Comparison of ENCODE assay signal across 23 cellular contexts in genomic region chr5:116734717-116735072, GRCh38.
A peak's percentile ranks its signal among the peaks of the same experiment; 100 is the strongest.
DNase-seq lines count a peak whose midpoint lies in the region; ATAC-seq, FAIRE-seq and TF ChIP-seq lines count a peak whose summit lies in the region.
"Had no signal": no experiment of that assay in that cellular context is flagged by ENCODE, and none has a peak within 500 bp of the region (broad histone marks: within the 10 kb centered on the region; RNA-seq: fewer than 3 reads in every experiment).

No MANE protein-coding gene starts in this region.

- 88% methylated on average over 1 of the region's 1 CpG; no CpG with 5 or more reads in 1 of the 2 experiments for WGBS in H1 (ENCODE audit: extremely low coverage in 1 of 2, insufficient coverage in 1 of 2, insufficient read length in 1 of 2, insufficient replicate concordance in 2 of 2, low coverage in 1 of 2, low lambda C conversion rate in 2 of 2, missing lambda C conversion rate in 1 of 2), 2 experiments

- no peak overlapping the region for H3K9ac ChIP-seq in H1 (replicated peaks in 1 of 4; ENCODE audit: extremely low read depth in 1 of 4, low read depth in 3 of 4, low read length in 3 of 4)
- H3K9ac ChIP-seq: BLaER1, neural progenitor cell had no signal

- no peaks in the 10 kb centered on the region for H3K9me3 Mint-ChIP-seq in mesothelial cell of epicardium
- H3K9me3 Mint-ChIP-seq in stimulated activated memory B cell treated with anti-CD40 and anti-IgM and Interleukin-4, amounts not matched to agents 10 μg/mL and 1 μg/mL and 100 μg/mL, for 72 hours = no peaks in the 10 kb centered on the region
- H3K9me3 Mint-ChIP-seq: activated naive CD4-positive, alpha-beta T cell treated with anti-CD3 and anti-CD28 coated beads, Interleukin-2, amount 50 U/mL, for 72 hours; T-helper 2 cell treated with Interferon-gamma antibody and Interleukin-4, amounts not matched to agents 5 μg/mL and 100 μg/mL, for 36 hours had no signal

- CTCF ChIA-PET in H1 (lab: Charles Lee; ENCODE audit: partially characterized antibody) = interaction anchor here (0.5 to 0.9 kb wide), 2 partner anchors 16 to 203 kb away, joined by 3 to 4 read pairs; no protein-coding TSS in a partner anchor

- no peaks in the 10 kb centered on the region; the same call in 1 of the 2 replicates for H3K23me2 ChIP-seq in H1 (ENCODE audit: low read depth, low read length)

- DNase-seq in NCI-H446 treated with DMSO at 0.1 percent for 48 hours (lab: John Stamatoyannopoulos, UW) = peak; percentile 83
- DNase-seq in H1 (ENCODE audit: low read depth in 1 of 2, low spot score in 2 of 2) = no peak
- no peak for DNase-seq in mesothelial cell of epicardium (ENCODE audit: low spot score in 2 of 2, unreplicated experiment in 2 of 2)
- no peak for DNase-seq in NCI-H524 treated with DMSO at 0.1 percent for 48 hours (lab: John Stamatoyannopoulos, UW)
- no peak for DNase-seq in germinal center (ENCODE audit: low spot score)
- DNase-seq: activated CD8-positive, alpha-beta T cell treated with anti-CD3 and anti-CD28 coated beads, Interleukin-2, amount 10 ng/mL, durations not matched to agents 7 days and 5 days; activated effector memory CD4-positive, alpha-beta T cell treated with Interleukin-2 at 50 U/mL for 16 hours; Karpas-422; kidney glomerular epithelial cell; mammary epithelial cell; NCI-H2029; right lobe of liver; SIG-M5; stimulated activated CD4-positive, alpha-beta T cell treated with anti-CD3 and anti-CD28 coated beads, Interleukin-2, amount 100 ng/mL, for 48 hours had no signal

- no peaks in the 10 kb centered on the region for H4K20me1 ChIP-seq in H1 (replicated peaks in 1 of 2; ENCODE audit: control insufficient read depth in 1 of 2, insufficient read depth in 2 of 2, low read length in 2 of 2)
- H4K20me1 ChIP-seq: BLaER1 had no signal

- no peak overlapping the region for H3K23ac ChIP-seq in H1 (ENCODE audit: insufficient read length)

- H3K79me2 ChIP-seq in H1 (ENCODE audit: control insufficient read depth in 1 of 2, insufficient read depth in 2 of 2, low read length in 2 of 2) = no peaks in the 10 kb centered on the region

- peak overlapping the region; percentile 89; the same call in 1 of the 2 replicates for H2AFZ ChIP-seq in H1 (ENCODE audit: low read length)

- H3K4me1 Mint-ChIP-seq in mesothelial cell of epicardium = peaks cover 35% of the 10 kb centered on the region
- no peaks in the 10 kb centered on the region for H3K4me1 Mint-ChIP-seq in stimulated activated memory B cell treated with anti-CD40 and anti-IgM and Interleukin-4, amounts not matched to agents 10 μg/mL and 1 μg/mL and 100 μg/mL, for 72 hours

- ATAC-seq in stimulated activated memory B cell treated with anti-CD40 and anti-IgM and Interleukin-4, amounts not matched to agents 10 μg/mL and 1 μg/mL and 100 μg/mL, for 72 hours = peak; percentile 49
- no peak for ATAC-seq in HG02840 (IDR thresholded peaks at IDR 0.05; ENCODE audit: low FRiP score, unreplicated experiment)
- ATAC-seq: activated CD8-positive, alpha-beta T cell treated with anti-CD3 and anti-CD28 coated beads, Interleukin-2, amount 10 ng/mL, durations not matched to agents 7 days and 5 days; activated naive CD4-positive, alpha-beta T cell treated with anti-CD3 and anti-CD28 coated beads, Interleukin-2, amount 50 U/mL, for 72 hours; Panc1; right lobe of liver had no signal

- H4K5ac ChIP-seq in H1 (ENCODE audit: insufficient read length, low read depth, low read length) = no peak overlapping the region

- H3K27me3 Mint-ChIP-seq in mesothelial cell of epicardium (ENCODE audit: low read depth) = no peaks in the 10 kb centered on the region
- peaks cover 7% of the 10 kb centered on the region for H3K27me3 Mint-ChIP-seq in stimulated activated memory B cell treated with anti-CD40 and anti-IgM and Interleukin-4, amounts not matched to agents 10 μg/mL and 1 μg/mL and 100 μg/mL, for 72 hours

- H3K18ac ChIP-seq in H1 (ENCODE audit: extremely low read depth, low read length) = peak overlapping the region; percentile 34

- no peak overlapping the region for H3K27ac ChIP-seq in H1 (ENCODE audit: low read depth, low read length)
- H3K27ac ChIP-seq: BLaER1, neural progenitor cell, right lobe of liver had no signal

- H3K27me3 ChIP-seq in H1 (replicated peaks in 1 of 4; ENCODE audit: control insufficient read depth in 3 of 4, extremely low read depth in 1 of 4, insufficient read depth in 3 of 4, low read length in 3 of 4) = peaks cover 0 to 2% (median 0%) of the 10 kb centered on the region in 4 experiments; a peak in 1 of 7 replicates
- H3K27me3 ChIP-seq: BLaER1, neural progenitor cell, right lobe of liver had no signal

- H2BK120ac ChIP-seq in H1 (replicated peaks; ENCODE audit: low read depth, low read length) = peak overlapping the region; percentile 4

- H3K4ac ChIP-seq in H1 (replicated peaks; ENCODE audit: insufficient read length, low read depth, low read length) = no peak overlapping the region

- no peak overlapping the region for H3K56ac ChIP-seq in H1 (replicated peaks; ENCODE audit: insufficient read length, low read depth, low read length)

- H3K4me3 ChIP-seq in H1 (ENCODE audit: extremely low read depth in 1 of 4, insufficient read depth in 2 of 4, low read depth in 3 of 4, low read length in 4 of 4) = no peak overlapping the region
- H3K4me3 ChIP-seq: BLaER1, neural progenitor cell, right lobe of liver had no signal

- POLR2A ChIA-PET in H1 (lab: Charles Lee; ENCODE audit: partially characterized antibody) = no interaction called here

- no peaks in the 10 kb centered on the region for H3K36me3 Mint-ChIP-seq in mesothelial cell of epicardium
- H3K36me3 Mint-ChIP-seq in stimulated activated memory B cell treated with anti-CD40 and anti-IgM and Interleukin-4, amounts not matched to agents 10 μg/mL and 1 μg/mL and 100 μg/mL, for 72 hours = no peaks in the 10 kb centered on the region
- H3K36me3 Mint-ChIP-seq: activated naive CD4-positive, alpha-beta T cell treated with anti-CD3 and anti-CD28 coated beads, Interleukin-2, amount 50 U/mL, for 72 hours; neural progenitor cell had no signal

- H2AK5ac ChIP-seq in H1 (ENCODE audit: low read depth, low read length) = no peak overlapping the region; the same call in 1 of the 2 replicates

- no peaks in the 10 kb centered on the region for H3K36me3 ChIP-seq in H1 (ENCODE audit: control insufficient read depth in 2 of 4, insufficient read depth in 4 of 4, low read length in 3 of 4)
- H3K36me3 ChIP-seq: BLaER1, neural progenitor cell, right lobe of liver had no signal

- H3K27ac Mint-ChIP-seq in mesothelial cell of epicardium = peak overlapping the region; percentile 68
- H3K27ac Mint-ChIP-seq in stimulated activated memory B cell treated with anti-CD40 and anti-IgM and Interleukin-4, amounts not matched to agents 10 μg/mL and 1 μg/mL and 100 μg/mL, for 72 hours = no peak overlapping the region
- H3K27ac Mint-ChIP-seq: activated CD8-positive, alpha-beta T cell treated with anti-CD3 and anti-CD28 coated beads, Interleukin-2, amount 10 ng/mL, durations not matched to agents 7 days and 5 days; activated naive CD4-positive, alpha-beta T cell treated with anti-CD3 and anti-CD28 coated beads, Interleukin-2, amount 50 U/mL, for 72 hours; T-helper 2 cell treated with Interferon-gamma antibody and Interleukin-4, amounts not matched to agents 5 μg/mL and 100 μg/mL, for 36 hours; type B pancreatic cell had no signal

- TF ChIP-seq CTCF in H1 (IDR thresholded peaks at IDR 0.05; ENCODE audit: control extremely low read depth in 1 of 3, insufficient read depth in 1 of 3, low read depth in 1 of 3, low read length in 3 of 3) = no peak
- TF ChIP-seq CTCF in mesothelial cell of epicardium (IDR thresholded peaks at IDR 0.05; ENCODE audit: unreplicated experiment) = no peak

- TF ChIP-seq POLR2A in H1 (IDR thresholded peaks at IDR 0.05; ENCODE audit: control extremely low read depth in 1 of 2, low read depth in 2 of 2, low read length in 2 of 2) = no peak

- peaks cover 0 to 14% (median 6%) of the 10 kb centered on the region in 4 experiments; a peak in 4 of 7 replicates for H3K4me1 ChIP-seq in H1 (replicated peaks in 1 of 4; ENCODE audit: control insufficient read depth in 3 of 4, insufficient read depth in 4 of 4, low read length in 3 of 4)
- H3K4me1 ChIP-seq: right lobe of liver had no signal

- no peak overlapping the region for H4K8ac ChIP-seq in H1 (ENCODE audit: extremely low read depth, insufficient read depth, low read length)

- TF ChIP-seq RAD21 in H1 (IDR thresholded peaks at IDR 0.05 in 1 of 2, conservative IDR thresholded peaks at IDR 0.05 in 1 of 2; ENCODE audit: low read depth in 2 of 2, low read length in 2 of 2) = no peak

- H3K9me3 ChIP-seq in H1 (ENCODE audit: insufficient read depth in 2 of 2, low read depth in 1 of 2, low read length in 1 of 2) = no peaks in the 10 kb centered on the region
- H3K9me3 ChIP-seq: BLaER1, right lobe of liver had no signal

- H3K79me1 ChIP-seq in H1 (ENCODE audit: low read depth, low read length) = no peaks in the 10 kb centered on the region

- 0 out of 2 replicates have a peak overlapping the region, but pooled peaks have one; percentile 84 for H2BK15ac ChIP-seq in H1 (ENCODE audit: low read length)

- TF ChIP-seq EP300 in H1 (IDR thresholded peaks at IDR 0.05; ENCODE audit: borderline replicate concordance in 1 of 2, low read depth in 2 of 2, low read length in 2 of 2) = no peak

- H2BK5ac ChIP-seq in H1 (ENCODE audit: low read depth, low read length) = 0 out of 2 replicates have a peak overlapping the region, but pooled peaks have one; percentile 50

- H2BK12ac ChIP-seq in H1 (ENCODE audit: low read depth, low read length) = peak overlapping the region; percentile 52; the same call in 1 of the 2 replicates

- H3K14ac ChIP-seq in H1 (ENCODE audit: insufficient read length) = no peak overlapping the region

- H4K91ac ChIP-seq in H1 (replicated peaks; ENCODE audit: insufficient read length, low read length) = peak overlapping the region; percentile 3

- no peak overlapping the region for H3K4me3 Mint-ChIP-seq in mesothelial cell of epicardium
- H3K4me3 Mint-ChIP-seq in stimulated activated memory B cell treated with anti-CD40 and anti-IgM and Interleukin-4, amounts not matched to agents 10 μg/mL and 1 μg/mL and 100 μg/mL, for 72 hours = no peak overlapping the region
- H3K4me3 Mint-ChIP-seq: activated CD8-positive, alpha-beta T cell treated with anti-CD3 and anti-CD28 coated beads, Interleukin-2, amount 10 ng/mL, durations not matched to agents 7 days and 5 days; neural progenitor cell; T-helper 2 cell treated with Interferon-gamma antibody and Interleukin-4, amounts not matched to agents 5 μg/mL and 100 μg/mL, for 36 hours; type B pancreatic cell had no signal

- no peak for FAIRE-seq in H1 (lab: Jason Lieb, UNC)
- FAIRE-seq: G401.6 had no signal

- H3K4me2 ChIP-seq in H1 (ENCODE audit: insufficient read depth in 1 of 2, low read depth in 2 of 2, low read length in 2 of 2) = no peak overlapping the region
- H3K4me2 ChIP-seq: BLaER1 had no signal

- peak overlapping the region; percentile 75; the same call in 1 of the 2 replicates for H2BK20ac ChIP-seq in H1 (ENCODE audit: low read length)

TF ChIP-seq in H1, 55 proteins besides CTCF, POLR2A, EP300 and RAD21 (continues in another document):
- TF ChIP-seq MAFK (IDR thresholded peaks at IDR 0.05; ENCODE audit: low read depth, low read length) = no peak
